Comparison of ENCODE assay signal across 26 cellular contexts in the genomic region with DNA sequence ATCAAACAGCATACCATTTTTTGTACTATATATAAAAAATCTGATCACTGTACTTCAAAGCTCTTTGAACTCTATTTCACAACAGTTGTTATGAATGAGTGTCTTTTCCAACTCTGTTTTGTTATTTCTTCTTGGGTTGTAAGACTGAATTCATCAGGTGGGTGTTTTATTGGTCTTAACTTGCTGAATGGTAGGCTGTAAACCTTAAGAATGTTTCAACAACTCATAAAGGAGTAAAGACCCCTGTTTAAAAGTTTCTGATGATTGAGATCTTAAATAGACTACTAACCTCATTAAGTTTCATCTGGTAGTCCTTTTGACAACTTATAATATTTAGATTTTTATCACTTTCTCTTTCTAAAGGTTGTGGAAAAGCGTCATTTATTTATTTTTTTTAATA.
"Had no signal": no experiment of that assay in that cellular context is flagged by ENCODE, and none has a peak within 500 bp of the region (broad histone marks: within the 10 kb centered on the region; RNA-seq: fewer than 3 reads in every experiment).

No MANE protein-coding gene starts in this region.

- H3K27me3 ChIP-seq: ovary, sigmoid colon, spleen, suprapubic skin, tibial artery, upper lobe of right lung had no signal

- H3K36me3 ChIP-seq: left ventricle myocardium inferior, ovary, prostate gland, sigmoid colon, spleen, suprapubic skin, thoracic aorta, tibial artery, upper lobe of right lung had no signal

- H3K36me3 Mint-ChIP-seq: natural killer cell treated with Interleukin-12 subunit alpha and Interleukin-12 subunit beta and Interleukin-15 and Interleukin-18, amount 100 ng/mL, for 72 hours; stimulated activated effector memory CD8-positive, alpha-beta T cell treated with anti-CD3 and anti-CD28 coated beads, Interleukin-12 subunit alpha, Interleukin-12 subunit beta, amount 100 ng/mL, for 72 hours had no signal

- FAIRE-seq: urothelium cell line had no signal

- H3K4me3 ChIP-seq: left ventricle myocardium inferior, lung, mucosa of descending colon, ovary, prostate gland, sigmoid colon, spleen, suprapubic skin, thoracic aorta, tibial artery, upper lobe of right lung had no signal

- H3K9me3 ChIP-seq: left ventricle myocardium inferior, mucosa of descending colon, ovary, prostate gland, sigmoid colon, spleen, suprapubic skin, thoracic aorta, tibial artery, upper lobe of right lung had no signal

- H3K4me1 ChIP-seq: left ventricle myocardium inferior, prostate gland, sigmoid colon, spleen, suprapubic skin, tibial artery, upper lobe of right lung had no signal

- ATAC-seq: mucosa of descending colon; naive thymus-derived CD4-positive, alpha-beta T cell; natural killer cell treated with Interleukin-12 subunit alpha and Interleukin-12 subunit beta and Interleukin-15 and Interleukin-18, amount 100 ng/mL, for 72 hours; right cardiac atrium; stimulated activated effector memory CD8-positive, alpha-beta T cell treated with anti-CD3 and anti-CD28 coated beads, Interleukin-12 subunit alpha, Interleukin-12 subunit beta, amount 100 ng/mL, for 72 hours; upper lobe of right lung had no signal

- H3K4me1 Mint-ChIP-seq: naive thymus-derived CD4-positive, alpha-beta T cell; stimulated activated effector memory CD8-positive, alpha-beta T cell treated with anti-CD3 and anti-CD28 coated beads, Interleukin-12 subunit alpha, Interleukin-12 subunit beta, amount 100 ng/mL, for 72 hours had no signal

- DNase-seq: islet precursor cell; left ventricle myocardium inferior; mesendoderm; midbrain; mucosa of descending colon; naive thymus-derived CD4-positive, alpha-beta T cell; ovary; posterior cingulate gyrus; retina; right cardiac atrium; sigmoid colon; small intestine; spleen; stimulated activated CD4-positive, alpha-beta T cell treated with anti-CD3 and anti-CD28 coated beads, Interleukin-4, amount 100 ng/mL, for 24 hours; stimulated activated naive CD4-positive, alpha-beta T cell; tibial artery; trophoblast cell; upper lobe of right lung had no signal

- H3K27ac ChIP-seq: left ventricle myocardium inferior, ovary, prostate gland, sigmoid colon, spleen, suprapubic skin, thoracic aorta, tibial artery, upper lobe of right lung had no signal

- H3K9me3 Mint-ChIP-seq: naive thymus-derived CD4-positive, alpha-beta T cell; natural killer cell treated with Interleukin-12 subunit alpha and Interleukin-12 subunit beta and Interleukin-15 and Interleukin-18, amount 100 ng/mL, for 72 hours; stimulated activated effector memory CD8-positive, alpha-beta T cell treated with anti-CD3 and anti-CD28 coated beads, Interleukin-12 subunit alpha, Interleukin-12 subunit beta, amount 100 ng/mL, for 72 hours; stimulated activated naive CD8-positive, alpha-beta T cell treated with anti-CD3 and anti-CD28 coated beads, Interleukin-15, Interleukin-2, amounts not matched to agents 100 ng/mL and 50 ng/mL, for 24 hours had no signal

- H3K27ac Mint-ChIP-seq: naive thymus-derived CD4-positive, alpha-beta T cell; natural killer cell treated with Interleukin-12 subunit alpha and Interleukin-12 subunit beta and Interleukin-15 and Interleukin-18, amount 100 ng/mL, for 72 hours; stimulated activated effector memory CD8-positive, alpha-beta T cell treated with anti-CD3 and anti-CD28 coated beads, Interleukin-12 subunit alpha, Interleukin-12 subunit beta, amount 100 ng/mL, for 72 hours; stimulated activated naive CD8-positive, alpha-beta T cell treated with anti-CD3 and anti-CD28 coated beads, Interleukin-15, Interleukin-2, amounts not matched to agents 100 ng/mL and 50 ng/mL, for 24 hours had no signal

- H3K4me3 Mint-ChIP-seq: naive thymus-derived CD4-positive, alpha-beta T cell; natural killer cell treated with Interleukin-12 subunit alpha and Interleukin-12 subunit beta and Interleukin-15 and Interleukin-18, amount 100 ng/mL, for 72 hours; stimulated activated effector memory CD8-positive, alpha-beta T cell treated with anti-CD3 and anti-CD28 coated beads, Interleukin-12 subunit alpha, Interleukin-12 subunit beta, amount 100 ng/mL, for 72 hours; stimulated activated naive CD8-positive, alpha-beta T cell treated with anti-CD3 and anti-CD28 coated beads, Interleukin-15, Interleukin-2, amounts not matched to agents 100 ng/mL and 50 ng/mL, for 24 hours had no signal

- H3K27me3 Mint-ChIP-seq: naive thymus-derived CD4-positive, alpha-beta T cell; natural killer cell treated with Interleukin-12 subunit alpha and Interleukin-12 subunit beta and Interleukin-15 and Interleukin-18, amount 100 ng/mL, for 72 hours; stimulated activated naive CD8-positive, alpha-beta T cell treated with anti-CD3 and anti-CD28 coated beads, Interleukin-15, Interleukin-2, amounts not matched to agents 100 ng/mL and 50 ng/mL, for 24 hours had no signal
